In genomic region chr7:151057038-151057736, GRCh38 we compare ENCODE assay signal across 7 cellular contexts. TPM values are rescaled to one million over a fixed set of nuclear protein-coding genes. Genes with fewer than 3 reads are reported as not detected.
A peak's percentile ranks its signal among the peaks of the same experiment; 100 is the strongest.
DNase-seq lines count a peak whose midpoint lies in the region; ATAC-seq and TF ChIP-seq lines count a peak whose summit lies in the region.

No MANE protein-coding gene starts in this region.

- H3K27me3 Mint-ChIP-seq in natural killer cell (ENCODE audit: low read depth in 2 of 2), result peaks cover 0 to 4% of the 10 kb centered on the region in 2 donors

- peak overlapping the region; percentile 91 for H3K9ac ChIP-seq in HCT116 (ENCODE audit: low read length)

- no TSS peak for BruUV-seq in HCT116 (replicated peaks; lab: Mats Ljungman, UMichigan)

- ATAC-seq in GM18861 (IDR thresholded peaks at IDR 0.05; ENCODE audit: unreplicated experiment) (peak; percentile 2), HCT116 (peak; percentile 1; the same call in 1 of the 2 replicates), natural killer cell (peak in 2 of 3 donors; percentile 0 to 1)

- peak overlapping the region; percentile 38; the same call in 1 of the 2 replicates for H3K27ac ChIP-seq in HCT116 (ENCODE audit: low read depth, low read length)
- peak overlapping the region in 1 of 2 donors; percentile 99 for H3K27ac ChIP-seq in coronary artery

- H3K27ac Mint-ChIP-seq in natural killer cell, result peak overlapping the region; percentile 91 to 93

- peaks cover 25% of the 10 kb centered on the region for H3K79me2 ChIP-seq in HCT116 (ENCODE audit: insufficient read depth, low read length)

- TF ChIP-seq POLR2A in HCT116 (IDR thresholded peaks at IDR 0.05; ENCODE audit: borderline replicate concordance, extremely low read depth, insufficient read depth, insufficient read length) (no peak), NB4 (IDR thresholded peaks at IDR 0.05; ENCODE audit: extremely low read depth, insufficient read length) (no peak)

- POLR2A ChIA-PET in HCT116 (lab: Charles Lee), result no interaction called here

- H3K4me3 ChIP-seq in HCT116 (replicated peaks in 1 of 2; ENCODE audit: low read depth in 1 of 2, low read length in 2 of 2), result peak overlapping the region; percentile 81 to 90
- peak overlapping the region; percentile 89 for H3K4me3 ChIP-seq in NB4 (ENCODE audit: low read depth, low read length)
- peak overlapping the region; percentile 84 for H3K4me3 ChIP-seq in coronary artery

- peaks cover 16 to 50% of the 10 kb centered on the region in 2 donors for H3K4me1 Mint-ChIP-seq in natural killer cell

- H3K4me1 ChIP-seq in HCT116 (ENCODE audit: control insufficient read depth in 1 of 2, insufficient read depth in 2 of 2, low read length in 2 of 2), result peaks cover 24 to 39% of the 10 kb centered on the region in 2 experiments

- intact Hi-C loops in HCT116 (cut with micrococcal nuclease), result no loop called here
- intact Hi-C loops in natural killer cell (cut with micrococcal nuclease), result loop anchor here (1.0 kb wide), 1 partner anchor 170 kb away; the partner anchor contains the start of gene ABCF2

- CTCF ChIA-PET in HCT116 (lab: Charles Lee), result no interaction called here

- H3K36me3 Mint-ChIP-seq in natural killer cell, result no peaks in the 10 kb centered on the region

- no peaks in the 10 kb centered on the region for H3K36me3 ChIP-seq in HCT116 (ENCODE audit: control insufficient read depth in 1 of 2, insufficient read depth in 2 of 2, low read length in 2 of 2)

- H2AFZ ChIP-seq in HCT116 (ENCODE audit: low read depth, low read length, poor library complexity, severe bottlenecking), result no peak overlapping the region

- H3K9me3 Mint-ChIP-seq in natural killer cell, result no peaks in the 10 kb centered on the region

- H3K9me3 ChIP-seq in HCT116 (ENCODE audit: control insufficient read depth in 1 of 2, insufficient read depth in 1 of 2, low read depth in 1 of 2, low read length in 2 of 2), result no peaks in the 10 kb centered on the region

- TF ChIP-seq CTCF in HCT116 (IDR thresholded peaks at IDR 0.05 in 2 of 3, conservative IDR thresholded peaks at IDR 0.05 in 1 of 3; ENCODE audit: borderline replicate concordance in 1 of 3, insufficient read depth in 1 of 3, low read depth in 2 of 3, low read length in 2 of 3) (no peak), NB4 (IDR thresholded peaks at IDR 0.05; ENCODE audit: low read depth, low read length) (no peak), coronary artery (IDR thresholded peaks at IDR 0.05) (no peak), natural killer cell (IDR thresholded peaks at IDR 0.05) (no peak)

- peak overlapping the region; percentile 95 for H3K4me2 ChIP-seq in HCT116 (ENCODE audit: low read length)

- no peak for TF ChIP-seq RAD21 in HCT116 (IDR thresholded peaks at IDR 0.05; ENCODE audit: low read depth)

- no peaks in the 10 kb centered on the region for H3K27me3 ChIP-seq in HCT116 (ENCODE audit: insufficient read depth, low read length)

- RAD21 ChIA-PET in HCT116 (lab: Charles Lee; ENCODE audit: low non-redundant PET in 1 of 2, low total read pairs in 2 of 2, uncharacterized antibody in 2 of 2, unreplicated experiment in 2 of 2), result no interaction called here

- no peaks in the 10 kb centered on the region for H3K9me2 ChIP-seq in HCT116 (ENCODE audit: insufficient read depth)

- DNase-seq in HCT116 (ENCODE audit: low read depth, low spot score) (no peak), NB4 (ENCODE audit: low read depth) (peak; percentile 70), coronary artery (ENCODE audit: low spot score) (peak; percentile 83), natural killer cell (no peak), EL (no peak), NCI-H1436 treated with DMSO at 0.1 percent for 48 hours (lab: John Stamatoyannopoulos, UW) (no peak)

- no peaks in the 10 kb centered on the region for H4K20me1 ChIP-seq in HCT116 (ENCODE audit: insufficient read depth)

- peak overlapping the region; percentile 96 for H3K4me3 Mint-ChIP-seq in natural killer cell

TF ChIP-seq in HCT116, 20 proteins besides CTCF, POLR2A, EP300 and RAD21:
- TF ChIP-seq POLR2AphosphoS5 (IDR thresholded peaks at IDR 0.05; ENCODE audit: low read depth, low read length), result no peak
- no peak for TF ChIP-seq SRF (IDR thresholded peaks at IDR 0.05; ENCODE audit: low read depth)
- no peak for TF ChIP-seq EZH2 (IDR thresholded peaks at IDR 0.05)
- no peak for TF ChIP-seq TCF7L2 (IDR thresholded peaks at IDR 0.05; ENCODE audit: borderline replicate concordance, extremely low read depth, insufficient read depth, insufficient read length)
- TF ChIP-seq ATF3 (IDR thresholded peaks at IDR 0.05), result no peak
- TF ChIP-seq ZBTB33 (IDR thresholded peaks at IDR 0.05; ENCODE audit: extremely low read depth, insufficient replicate concordance, low read length), result no peak
- no peak for TF ChIP-seq JUND (IDR thresholded peaks at IDR 0.05)
- TF ChIP-seq ZNF274 (IDR thresholded peaks at IDR 0.05; ENCODE audit: low read depth, low read length), result no peak
- no peak for TF ChIP-seq REST (IDR thresholded peaks at IDR 0.05; ENCODE audit: low read depth)
- TF ChIP-seq CBX3 (IDR thresholded peaks at IDR 0.05; ENCODE audit: low read depth), result no peak
- no peak for TF ChIP-seq FOSL1 (IDR thresholded peaks at IDR 0.05; ENCODE audit: low read depth)
- TF ChIP-seq CEBPB (IDR thresholded peaks at IDR 0.05; ENCODE audit: low read depth), result no peak

RNA-seq across cellular contexts. Expression of gene CDK5, which starts 0.5 kb away (rescaled TPM):
- total RNA-seq in HCT116 (2021; ENCODE audit: unreplicated experiment), result 19.8 TPM
- polyA plus RNA-seq in HCT116 (2012), result 20.4 and 20.9 TPM in 2 replicates
- 1 to 10 TPM; 6.2 to 8.0 (median 6.6) TPM for total RNA-seq in natural killer cell

RNA-seq across cellular contexts. Expression of gene SLC4A2, which starts 2.2 kb away (rescaled TPM):
- total RNA-seq in HCT116 (2021; ENCODE audit: unreplicated experiment), result 240 TPM
- 195 and 199 TPM in 2 replicates for polyA plus RNA-seq in HCT116 (2012)
- 10 to 100 TPM; 60.4 to 87.3 (median 66.1) TPM for total RNA-seq in natural killer cell

RNA-seq across cellular contexts. Expression of gene ASIC3, which starts 8.9 kb away (rescaled TPM):
- total RNA-seq in HCT116 (2021; ENCODE audit: unreplicated experiment), result 4.4 TPM
- polyA plus RNA-seq in HCT116 (2012), result 5.4 and 6.2 TPM in 2 replicates
- 1 to 10 TPM; 5.7 to 7.9 (median 5.9) TPM for total RNA-seq in natural killer cell

RNA-seq across cellular contexts. Expression of gene FASTK, which starts 23.4 kb away (rescaled TPM):
- total RNA-seq in HCT116 (2021; ENCODE audit: unreplicated experiment) (86.4 TPM), natural killer cell (10 to 100 TPM; 72.8 to 89.4 (median 85.2) TPM)
- polyA plus RNA-seq in HCT116 (2012), result 77.9 and 78.4 TPM in 2 replicates

RNA-seq across cellular contexts. Expression of gene TMUB1, which starts 26.1 kb away (rescaled TPM):
- total RNA-seq in HCT116 (2021; ENCODE audit: unreplicated experiment) (75.8 TPM), natural killer cell (10 to 100 TPM; 44.1 to 49.8 (median 47.3) TPM)
- polyA plus RNA-seq in HCT116 (2012), result 71.5 and 73.7 TPM in 2 replicates

Comparison
In these comparisons a context has a peak if more than half of its experiments do, and no peak if none do; other contexts are left out.
1. DNase-seq: peak in NB4 (single experiment) and coronary artery (single experiment); none in HCT116 (single experiment), natural killer cell (single experiment), EL (single experiment) and NCI-H1436 treated with DMSO at 0.1 percent for 48 hours (single experiment).
2. Peak in every context shown above with its lines, with median percentiles within 50 percentile points of each other: ATAC-seq and H3K4me3 ChIP-seq.